In genomic region chr11:68330700-68331337, GRCh38 we compare ENCODE assay signal across 11 cellular contexts. TPM values are rescaled to one million over a fixed set of nuclear protein-coding genes. Genes with fewer than 3 reads are reported as not detected.
DNase-seq lines count a peak whose midpoint lies in the region; ATAC-seq, FAIRE-seq and TF ChIP-seq lines count a peak whose summit lies in the region.
"Had no signal": no experiment of that assay in that cellular context is flagged by ENCODE, and none has a peak within 500 bp of the region (broad histone marks: within the 10 kb centered on the region; RNA-seq: fewer than 3 reads in every experiment).

No MANE protein-coding gene starts in this region.

- peak overlapping the region in 2 of 3 donors; percentile 1 to 81 for H3K4me3 Mint-ChIP-seq in T-cell
- no peak overlapping the region for H3K4me3 Mint-ChIP-seq in stimulated activated memory B cell treated with anti-CD40 and anti-IgM and Interleukin-4, amounts not matched to agents 10 μg/mL and 1 μg/mL and 100 μg/mL, for 72 hours

- H3K4me1 Mint-ChIP-seq in T-cell = peaks cover 60 to 68% (median 64%) of the 10 kb centered on the region in 3 donors
- peaks cover 20% of the 10 kb centered on the region for H3K4me1 Mint-ChIP-seq in stimulated activated memory B cell treated with anti-CD40 and anti-IgM and Interleukin-4, amounts not matched to agents 10 μg/mL and 1 μg/mL and 100 μg/mL, for 72 hours

- peaks cover 53% of the 10 kb centered on the region for H3K79me2 ChIP-seq in DND-41 (ENCODE audit: insufficient read depth, low read length)

- H3K27me3 Mint-ChIP-seq in T-cell = peaks cover 0 to 3% of the 10 kb centered on the region in 2 donors
- H3K27me3 Mint-ChIP-seq in stimulated activated memory B cell treated with anti-CD40 and anti-IgM and Interleukin-4, amounts not matched to agents 10 μg/mL and 1 μg/mL and 100 μg/mL, for 72 hours = no peaks in the 10 kb centered on the region

- H4K20me1 ChIP-seq in DND-41 (ENCODE audit: insufficient read depth, low read length) = peaks cover 40% of the 10 kb centered on the region

- no peak for FAIRE-seq in pancreas (lab: Jason Lieb, UNC)

- H3K36me3 ChIP-seq in DND-41 (ENCODE audit: insufficient read depth, low read length) (no peaks in the 10 kb centered on the region; the same call in 1 of the 2 replicates), pancreas (no peaks in the 10 kb centered on the region)
- H3K36me3 ChIP-seq: vagina had no signal

- H3K27ac Mint-ChIP-seq in T-cell = peak overlapping the region; percentile 61 to 85
- H3K27ac Mint-ChIP-seq in stimulated activated memory B cell treated with anti-CD40 and anti-IgM and Interleukin-4, amounts not matched to agents 10 μg/mL and 1 μg/mL and 100 μg/mL, for 72 hours = no peak overlapping the region

- H3K4me2 ChIP-seq in DND-41 (ENCODE audit: insufficient read depth, low read length) = no peak overlapping the region

- no peaks in the 10 kb centered on the region for H3K9me3 ChIP-seq in DND-41 (ENCODE audit: insufficient read depth, low read length, severe bottlenecking)
- no peaks in the 10 kb centered on the region for H3K9me3 ChIP-seq in pancreas
- H3K9me3 ChIP-seq: vagina had no signal

- no peaks in the 10 kb centered on the region for H3K36me3 Mint-ChIP-seq in T-cell
- H3K36me3 Mint-ChIP-seq in stimulated activated memory B cell treated with anti-CD40 and anti-IgM and Interleukin-4, amounts not matched to agents 10 μg/mL and 1 μg/mL and 100 μg/mL, for 72 hours = no peaks in the 10 kb centered on the region

- H3K27me3 ChIP-seq in DND-41 (ENCODE audit: insufficient read depth, low read length, poor library complexity) = no peaks in the 10 kb centered on the region
- H3K27me3 ChIP-seq in pancreas = no peaks in the 10 kb centered on the region
- H3K27me3 ChIP-seq: vagina had no signal

- WGBS in pancreas, 2 donors = 80 to 82% methylated on average over 16 of the region's 16 CpGs

- no peaks in the 10 kb centered on the region for H3K9me3 Mint-ChIP-seq in T-cell
- H3K9me3 Mint-ChIP-seq in stimulated activated memory B cell treated with anti-CD40 and anti-IgM and Interleukin-4, amounts not matched to agents 10 μg/mL and 1 μg/mL and 100 μg/mL, for 72 hours = no peaks in the 10 kb centered on the region

- POLR2A ChIA-PET in T-cell (lab: Charles Lee) = no interaction called here

- H3K9ac ChIP-seq in DND-41 (ENCODE audit: low read depth, low read length) = no peak overlapping the region

- peaks cover 48% of the 10 kb centered on the region for H3K4me1 ChIP-seq in DND-41 (ENCODE audit: insufficient read depth, low read length)
- H3K4me1 ChIP-seq in pancreas = peaks cover 20 to 25% (median 25%) of the 10 kb centered on the region in 3 donors

- DNase-seq in DND-41 (peak; percentile 15), T-cell (no peak), left cardiac atrium (no peak), pancreas (no peak), foreskin fibroblast (no peak), epidermal melanocyte (ENCODE audit: insufficient read length, low spot score) (no peak)
- DNase-seq: caudate nucleus, NCI-H2171 treated with DMSO at 0.1 percent for 48 hours had no signal

- ATAC-seq in DND-41 (ENCODE audit: insufficient read depth, low read depth) = no peak
- peak; percentile 31 to 53 (median 33) for ATAC-seq in T-cell (replicated peaks in 1 of 4)
- ATAC-seq in left cardiac atrium = peak; percentile 13 to 23
- ATAC-seq in pancreas = no peak
- no peak for ATAC-seq in stimulated activated memory B cell treated with anti-CD40 and anti-IgM and Interleukin-4, amounts not matched to agents 10 μg/mL and 1 μg/mL and 100 μg/mL, for 72 hours
- ATAC-seq in GM19324 (IDR thresholded peaks at IDR 0.05; ENCODE audit: low FRiP score, unreplicated experiment) = no peak

- no peak overlapping the region for H3K4me3 ChIP-seq in DND-41 (ENCODE audit: low read depth in 1 of 2, low read length in 2 of 2)
- H3K4me3 ChIP-seq in pancreas = no peak overlapping the region
- no peak overlapping the region for H3K4me3 ChIP-seq in foreskin fibroblast (ENCODE audit: low read depth in 1 of 2, low read length in 2 of 2)
- H3K4me3 ChIP-seq: vagina had no signal

- intact Hi-C loops in left cardiac atrium (cut with DNase I) = no loop called here
- intact Hi-C loops in pancreas (cut with DNase I) = no loop called here

- H2AFZ ChIP-seq in DND-41 (ENCODE audit: low read depth, low read length) = no peak overlapping the region

- CTCF ChIA-PET in T-cell (lab: Charles Lee) = interaction anchor here in 1 of 2 donors (0.6 kb wide), 2 partner anchors 16 to 1536 kb away, joined by 4 to 5 read pairs; no protein-coding TSS in a partner anchor

- H3K27ac ChIP-seq in DND-41 (ENCODE audit: low read length) (0 out of 2 replicates have a peak overlapping the region, but pooled peaks have one; percentile 28), pancreas (peak overlapping the region; percentile 33 to 75 (median 50))
- H3K27ac ChIP-seq: vagina had no signal

- TF ChIP-seq CTCF in DND-41 (IDR thresholded peaks at IDR 0.05; ENCODE audit: borderline replicate concordance, extremely low read depth, low read length, poor library complexity, severe bottlenecking) (no peak), pancreas (IDR thresholded peaks at IDR 0.05) (no peak), foreskin fibroblast (IDR thresholded peaks at IDR 0.05; ENCODE audit: low read depth, low read length) (no peak)

RNA-seq across cellular contexts. Expression of gene LRP5, which starts 18.4 kb away (rescaled TPM):
- total RNA-seq in T-cell (10 to 100 TPM in 1 of 5 donors, 1 to 10 TPM in 4; 1.8 to 11.3 (median 7.0) TPM), left cardiac atrium (10 to 100 TPM; 53.4 to 60.3 TPM), pancreas (10 to 100 TPM; 27.4 to 50.6 (median 31.3) TPM)
- 10 to 100 TPM; 43.7 to 62.8 TPM for polyA plus RNA-seq in pancreas

RNA-seq across cellular contexts. Expression of gene C11orf24, which starts 59.0 kb away (rescaled TPM):
- 10 to 100 TPM in 4 of 5 donors, 1 to 10 TPM in 1; 9.5 to 25.3 (median 21.4) TPM for total RNA-seq in T-cell
- total RNA-seq in left cardiac atrium = 10 to 100 TPM; 28.7 to 42.0 TPM
- 10 to 100 TPM; 12.4 to 19.9 (median 16.6) TPM for total RNA-seq in pancreas
- polyA plus RNA-seq in pancreas = 10 to 100 TPM; 19.0 to 20.3 TPM

Comparison
In these comparisons a context has a peak if more than half of its experiments do, and no peak if none do; other contexts are left out.
1. ATAC-seq: peak in T-cell (4 of 4) and left cardiac atrium (2 of 2); none in DND-41 (single experiment), pancreas (0 of 4), stimulated activated memory B cell treated with anti-CD40 and anti-IgM and Interleukin-4, amounts not matched to agents 10 μg/mL and 1 μg/mL and 100 μg/mL, for 72 hours (single experiment) and GM19324 (single experiment).